12 cellular contexts compared by ENCODE assay signal in the genomic region with DNA sequence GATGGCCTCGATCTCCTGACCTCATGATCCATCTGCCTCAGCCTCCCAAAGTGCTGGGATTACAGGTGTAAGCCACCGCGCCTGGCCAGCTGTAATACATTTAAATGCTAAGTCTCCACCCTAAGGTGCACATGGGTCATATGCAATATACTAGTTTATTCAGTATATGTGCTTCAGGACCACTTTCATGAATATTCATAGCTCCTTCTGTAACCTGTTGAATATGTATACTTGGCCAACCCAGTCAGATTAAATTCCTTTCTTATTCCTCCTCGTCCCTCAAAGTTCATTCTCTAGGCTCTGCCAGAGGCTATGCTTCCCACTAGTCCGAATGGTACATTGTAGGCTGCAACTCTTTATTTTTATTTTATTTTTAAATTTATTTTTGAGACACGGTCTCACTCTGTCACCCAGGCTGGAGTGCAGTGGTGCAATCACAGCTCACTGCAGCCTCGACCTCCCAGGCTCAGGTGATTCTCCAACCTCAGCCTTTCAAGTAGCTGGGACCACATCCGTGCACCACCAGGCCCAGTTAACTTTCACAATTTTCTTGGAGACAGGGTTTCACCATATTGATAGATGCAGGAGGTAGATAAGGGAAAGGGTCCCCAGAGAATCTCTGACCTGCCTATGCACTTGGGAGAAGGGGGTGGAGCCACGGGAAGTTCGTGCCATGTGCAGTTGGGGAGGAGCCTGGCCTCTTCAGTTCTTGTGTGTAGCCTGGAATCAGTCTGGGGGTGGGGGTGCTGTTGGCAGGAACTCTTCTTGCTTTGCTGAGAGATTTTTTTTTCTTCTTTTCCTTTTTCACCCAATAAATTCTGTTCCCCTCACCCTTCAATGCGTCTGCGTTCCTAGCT. TPM values are rescaled to one million over a fixed set of nuclear protein-coding genes. Genes with fewer than 3 reads are reported as not detected.
DNase-seq lines count a peak whose midpoint lies in the region; ATAC-seq and TF ChIP-seq lines count a peak whose summit lies in the region.
"Had no signal": no experiment of that assay in that cellular context is flagged by ENCODE, and none has a peak within 500 bp of the region (broad histone marks: within the 10 kb centered on the region; RNA-seq: fewer than 3 reads in every experiment).

No MANE protein-coding gene starts in this region.

- in situ Hi-C loops in transverse colon (cut with MboI; ENCODE audit: low pct_ligation_motif_present in 1 of 4, low pct_unique_long_range_greater_than_20kb in 1 of 4, low sequenced_read_pairs in 3 of 4) = no loop called here

- H3K27ac Mint-ChIP-seq in natural killer cell = no peak overlapping the region
- H3K27ac Mint-ChIP-seq in natural killer cell treated with Interleukin-12 subunit alpha and Interleukin-12 subunit beta and Interleukin-15 and Interleukin-18, amount 100 ng/mL, for 72 hours = peak overlapping the region in 1 of 2 donors; percentile 76

- intact Hi-C loops in natural killer cell (cut with micrococcal nuclease) = no loop called here
- intact Hi-C loops in transverse colon (cut with DNase I; ENCODE audit: low total_unique reads) = loop anchor here (5.0 kb wide), 1 partner anchor 679 kb away; no protein-coding TSS in a partner anchor

- H3K36me3 Mint-ChIP-seq in natural killer cell = no peaks in the 10 kb centered on the region
- no peaks in the 10 kb centered on the region for H3K36me3 Mint-ChIP-seq in natural killer cell treated with Interleukin-12 subunit alpha and Interleukin-12 subunit beta and Interleukin-15 and Interleukin-18, amount 100 ng/mL, for 72 hours
- H3K36me3 Mint-ChIP-seq: CD4-positive, CD25-positive, alpha-beta regulatory T cell had no signal

- TF ChIP-seq CTCF in natural killer cell (IDR thresholded peaks at IDR 0.05) = no peak
- no peak for TF ChIP-seq CTCF in fibroblast of villous mesenchyme (IDR thresholded peaks at IDR 0.05; ENCODE audit: insufficient read depth, low read depth, low read length)
- TF ChIP-seq CTCF in tibial nerve (IDR thresholded peaks at IDR 0.05) = no peak
- no peak for TF ChIP-seq CTCF in transverse colon (IDR thresholded peaks at IDR 0.05)

- TF ChIP-seq EP300 in tibial nerve (IDR thresholded peaks at IDR 0.05) (no peak), transverse colon (IDR thresholded peaks at IDR 0.05; ENCODE audit: low read depth) (no peak)

- H3K9me3 Mint-ChIP-seq in natural killer cell = no peaks in the 10 kb centered on the region
- H3K9me3 Mint-ChIP-seq in natural killer cell treated with Interleukin-12 subunit alpha and Interleukin-12 subunit beta and Interleukin-15 and Interleukin-18, amount 100 ng/mL, for 72 hours = no peaks in the 10 kb centered on the region

- DNase-seq in natural killer cell (no peak), SK-N-DZ (ENCODE audit: low spot score) (peak; percentile 84), fibroblast of villous mesenchyme (ENCODE audit: low read depth) (peak; percentile 89), tibial nerve (ENCODE audit: low spot score in 2 of 2) (no peak), NCI-H1092 treated with DMSO at 0.1 percent for 48 hours (lab: John Stamatoyannopoulos, UW) (no peak), transverse colon (no peak), NCI-H446 treated with DMSO at 0.1 percent for 48 hours (lab: John Stamatoyannopoulos, UW) (no peak)
- no peak for DNase-seq in natural killer cell treated with Interleukin-12 subunit alpha and Interleukin-12 subunit beta and Interleukin-15 and Interleukin-18, amount 100 ng/mL, for 72 hours (ENCODE audit: low spot score)
- DNase-seq: activated CD8-positive, alpha-beta memory T cell treated with anti-CD3 and anti-CD28 coated beads, Interleukin-2, amount 50 U/mL, for 4 hours; central memory CD4-positive, alpha-beta T cell had no signal

- H3K36me3 ChIP-seq in tibial nerve (no peaks in the 10 kb centered on the region), transverse colon (no peaks in the 10 kb centered on the region)
- H3K36me3 ChIP-seq: prostate gland had no signal

- peak in 1 of 2 donors; percentile 32 for TF ChIP-seq POLR2A in tibial nerve (IDR thresholded peaks at IDR 0.05)
- no peak for TF ChIP-seq POLR2A in transverse colon (IDR thresholded peaks at IDR 0.05)

- H3K27ac ChIP-seq in tibial nerve (peak overlapping the region in 3 of 4 donors; percentile 3 to 63 (median 45)), transverse colon (no peak overlapping the region)
- H3K27ac ChIP-seq: prostate gland had no signal

- ATAC-seq in natural killer cell = no peak
- no peak for ATAC-seq in natural killer cell treated with Interleukin-12 subunit alpha and Interleukin-12 subunit beta and Interleukin-15 and Interleukin-18, amount 100 ng/mL, for 72 hours

- H3K4me1 ChIP-seq in tibial nerve (peaks cover 0 to 25% (median 0%) of the 10 kb centered on the region in 4 donors), transverse colon (peaks cover 0 to 34% (median 11%) of the 10 kb centered on the region in 4 donors)
- H3K4me1 ChIP-seq: prostate gland had no signal

- H3K4me3 ChIP-seq in fibroblast of villous mesenchyme (ENCODE audit: low read depth, low read length) (no peak overlapping the region), tibial nerve (no peak overlapping the region), transverse colon (no peak overlapping the region)
- H3K4me3 ChIP-seq: prostate gland had no signal

- 76 to 79% methylated on average over 12 of the region's 12 CpGs for WGBS in tibial nerve, 2 donors
- 80 to 82% methylated on average over 11 to 12 of the region's 12 CpGs for WGBS in transverse colon (ENCODE audit: low coverage in 1 of 2), 2 donors

- H3K27me3 ChIP-seq in tibial nerve (no peaks in the 10 kb centered on the region), transverse colon (no peaks in the 10 kb centered on the region)

- H3K9me3 ChIP-seq in tibial nerve (no peaks in the 10 kb centered on the region), transverse colon (no peaks in the 10 kb centered on the region)
- H3K9me3 ChIP-seq: prostate gland had no signal

- peak overlapping the region; percentile 59 for H3K4me3 Mint-ChIP-seq in natural killer cell
- H3K4me3 Mint-ChIP-seq in natural killer cell treated with Interleukin-12 subunit alpha and Interleukin-12 subunit beta and Interleukin-15 and Interleukin-18, amount 100 ng/mL, for 72 hours = no peak overlapping the region
- H3K4me3 Mint-ChIP-seq: CD4-positive, CD25-positive, alpha-beta regulatory T cell had no signal

- H3K27me3 Mint-ChIP-seq in natural killer cell (ENCODE audit: low read depth in 2 of 2) = peaks cover 8 to 24% of the 10 kb centered on the region in 2 donors
- H3K27me3 Mint-ChIP-seq in natural killer cell treated with Interleukin-12 subunit alpha and Interleukin-12 subunit beta and Interleukin-15 and Interleukin-18, amount 100 ng/mL, for 72 hours = peaks cover 0 to 10% of the 10 kb centered on the region in 2 donors

- peaks cover 21 to 34% of the 10 kb centered on the region in 2 donors for H3K4me1 Mint-ChIP-seq in natural killer cell
- H3K4me1 Mint-ChIP-seq in natural killer cell treated with Interleukin-12 subunit alpha and Interleukin-12 subunit beta and Interleukin-15 and Interleukin-18, amount 100 ng/mL, for 72 hours (ENCODE audit: low read depth in 2 of 2) = peaks cover 16 to 38% of the 10 kb centered on the region in 2 donors

RNA-seq across cellular contexts. Expression of gene DDR1, which starts 41.3 kb away (rescaled TPM):
- total RNA-seq in natural killer cell (1 to 10 TPM; 2.6 to 7.4 (median 5.2) TPM), fibroblast of villous mesenchyme (19.3 and 32.4 TPM in 2 replicates), tibial nerve (10 to 100 TPM; 36.7 to 60.1 (median 39.8) TPM), transverse colon (100 to 1,000 TPM; 149 to 322 (median 230) TPM)
- 1 to 10 TPM; 2.9 to 7.4 TPM for total RNA-seq in natural killer cell treated with Interleukin-12 subunit alpha and Interleukin-12 subunit beta and Interleukin-15 and Interleukin-18, amount 100 ng/mL, for 72 hours
- polyA plus RNA-seq in SK-N-DZ (2014; cell fraction: cytosol; rRNA removed) = 14.3 and 120 TPM in 2 replicates
- 20.8 and 26.1 TPM in 2 replicates for polyA plus RNA-seq in SK-N-DZ (2014; cell fraction: nucleus; rRNA removed)

Comparison
In these comparisons a context has a peak if more than half of its experiments do, and no peak if none do; other contexts are left out.
1. DNase-seq: peak in SK-N-DZ (single experiment) and fibroblast of villous mesenchyme (single experiment); none in natural killer cell (single experiment), natural killer cell treated with Interleukin-12 subunit alpha and Interleukin-12 subunit beta and Interleukin-15 and Interleukin-18, amount 100 ng/mL, for 72 hours (single experiment), tibial nerve (0 of 2), NCI-H1092 treated with DMSO at 0.1 percent for 48 hours (single experiment), transverse colon (single experiment) and NCI-H446 treated with DMSO at 0.1 percent for 48 hours (single experiment).
2. H3K27ac ChIP-seq: peak in tibial nerve (3 of 4); none in transverse colon (0 of 4).